In genomic region chr6:73675466-73676098, GRCh38 we compare ENCODE assay signal across 8 cellular contexts. TPM values are rescaled to one million over a fixed set of nuclear protein-coding genes. Genes with fewer than 3 reads are reported as not detected.
DNase-seq lines count a peak whose midpoint lies in the region; ATAC-seq and TF ChIP-seq lines count a peak whose summit lies in the region.

No MANE protein-coding gene starts in this region.

- H3K27ac ChIP-seq in upper lobe of left lung: no peak overlapping the region

- no peaks in the 10 kb centered on the region for H3K36me3 ChIP-seq in upper lobe of left lung

- WGBS in upper lobe of left lung, 2 donors: 47 to 48% methylated on average over 4 of the region's 4 CpGs

- no peak for TF ChIP-seq EP300 in upper lobe of left lung (IDR thresholded peaks at IDR 0.05)

- peak; percentile 29 for DNase-seq in DMS79 treated with DMSO at 0.1 percent for 48 hours (lab: John Stamatoyannopoulos, UW)
- DNase-seq in RKO (ENCODE audit: low spot score): peak; percentile 82
- DNase-seq in activated T-helper 1 cell treated with Interleukin-2 at 50 U/mL for 16 hours (ENCODE audit: low read depth): peak; percentile 36
- DNase-seq in fibroblast of the conjunctiva (ENCODE audit: low read depth): peak; percentile 67
- DNase-seq in omental fat pad (ENCODE audit: low spot score): peak; percentile 84
- peak in 1 of 2 donors; percentile 73 for DNase-seq in upper lobe of left lung

- no peak overlapping the region for H3K4me3 ChIP-seq in upper lobe of left lung

- TF ChIP-seq POLR2A in upper lobe of left lung (IDR thresholded peaks at IDR 0.05): no peak

- no peaks in the 10 kb centered on the region for H3K27me3 ChIP-seq in upper lobe of left lung

- H3K9me3 ChIP-seq in upper lobe of left lung: no peaks in the 10 kb centered on the region

- no peaks in the 10 kb centered on the region for H3K4me1 ChIP-seq in upper lobe of left lung

- peak in 1 of 3 donors; percentile 77 for TF ChIP-seq CTCF in omental fat pad (IDR thresholded peaks at IDR 0.05)
- peak; percentile 73 to 84 (median 80) for TF ChIP-seq CTCF in upper lobe of left lung (IDR thresholded peaks at IDR 0.05)

- ATAC-seq in GM21367 (IDR thresholded peaks at IDR 0.05; ENCODE audit: unreplicated experiment) (peak; percentile 87), HG03575 (IDR thresholded peaks at IDR 0.05; ENCODE audit: extremely low read depth, insufficient number of reproducible peaks, low FRiP score, unreplicated experiment) (peak; percentile 69), omental fat pad (ENCODE audit: low FRiP score) (peak; percentile 78), upper lobe of left lung (ENCODE audit: low FRiP score in 2 of 2) (peak; percentile 85 to 96)

RNA-seq across cellular contexts. Expression of gene CD109, which starts 20.4 kb away (rescaled TPM):
- total RNA-seq in omental fat pad (10 to 100 TPM; 13.4 to 29.3 (median 20.2) TPM), upper lobe of left lung (10 to 100 TPM in 5 of 6 donors, 1 to 10 TPM in 1; 4.2 to 25.5 (median 21.3) TPM)

RNA-seq across cellular contexts. Expression of gene SLC17A5, which starts 21.8 kb away (rescaled TPM):
- total RNA-seq in omental fat pad: 10 to 100 TPM; 18.9 to 36.5 (median 28.0) TPM
- total RNA-seq in upper lobe of left lung: 10 to 100 TPM; 13.0 to 32.5 (median 22.3) TPM
